ENCODE assay signal across 11 cellular contexts in genomic region chr1:197911172-197911856, GRCh38. TPM values are rescaled to one million over a fixed set of nuclear protein-coding genes. Genes with fewer than 3 reads are reported as not detected.
DNase-seq lines count a peak whose midpoint lies in the region; ATAC-seq and TF ChIP-seq lines count a peak whose summit lies in the region.
"Had no signal": no experiment of that assay in that cellular context is flagged by ENCODE, and none has a peak within 500 bp of the region (broad histone marks: within the 10 kb centered on the region; RNA-seq: fewer than 3 reads in every experiment).

No MANE protein-coding gene starts in this region.

- H3K4me3 Mint-ChIP-seq in glutamatergic neuron (ENCODE audit: unreplicated experiment) (peak overlapping the region; percentile 90), type B pancreatic cell (peak overlapping the region; percentile 84)

- peak overlapping the region; percentile 5; the same call in 1 of the 2 replicates for H3K9ac ChIP-seq in SU-DHL-6 (ENCODE audit: low read length)

- no peaks in the 10 kb centered on the region for H3K27me3 ChIP-seq in SU-DHL-6 (ENCODE audit: low read length)

- peak overlapping the region; percentile 72 for H2AFZ ChIP-seq in SU-DHL-6 (ENCODE audit: low read depth, low read length, severe bottlenecking)

- H3K79me2 ChIP-seq in SU-DHL-6 (ENCODE audit: insufficient read depth, low read length): no peaks in the 10 kb centered on the region

- DNase-seq in stimulated activated CD4-positive, alpha-beta T cell treated with anti-CD3 and anti-CD28 coated beads, Interleukin-15, amount 100 ng/mL, for 24 hours: peak; percentile 44
- DNase-seq in stimulated activated CD4-positive, alpha-beta T cell treated with anti-CD3 and anti-CD28 coated beads, Interleukin-12 subunit alpha, Interleukin-12 subunit beta, amount 100 ng/mL, for 4 hours: no peak
- DNase-seq in glutamatergic neuron: peak; percentile 53
- DNase-seq in type B pancreatic cell (ENCODE audit: extremely low spot score, unreplicated experiment): no peak
- no peak for DNase-seq in HUDEP-2 (lab: John Stamatoyannopoulos, UW; ENCODE audit: unreplicated experiment in 76 of 76)

- peaks cover 5% of the 10 kb centered on the region for H3K36me3 Mint-ChIP-seq in glutamatergic neuron (ENCODE audit: unreplicated experiment)
- peaks cover 4% of the 10 kb centered on the region for H3K36me3 Mint-ChIP-seq in type B pancreatic cell

- no peak overlapping the region for H3K4me3 ChIP-seq in SU-DHL-6 (ENCODE audit: insufficient read depth, low read length, poor library complexity, severe bottlenecking)
- H3K4me3 ChIP-seq: SJSA1 had no signal

- H3K27me3 Mint-ChIP-seq in glutamatergic neuron (ENCODE audit: unreplicated experiment) (peaks cover 38% of the 10 kb centered on the region), type B pancreatic cell (peaks cover 99% of the 10 kb centered on the region)

- no peaks in the 10 kb centered on the region for H3K9me2 ChIP-seq in SU-DHL-6 (replicated peaks; ENCODE audit: insufficient read depth, low read length)

- TF ChIP-seq CTCF in SU-DHL-6 (IDR thresholded peaks at IDR 0.05; ENCODE audit: insufficient read depth, low read length, poor library complexity, severe bottlenecking) (no peak), glutamatergic neuron (IDR thresholded peaks at IDR 0.05; ENCODE audit: partially characterized antibody, unreplicated experiment) (no peak), type B pancreatic cell (conservative IDR thresholded peaks at IDR 0.05) (no peak)

- H3K9me3 Mint-ChIP-seq in glutamatergic neuron (ENCODE audit: unreplicated experiment) (peaks cover 15% of the 10 kb centered on the region), type B pancreatic cell (peaks cover 4% of the 10 kb centered on the region)
- H3K9me3 Mint-ChIP-seq: neural crest cell had no signal

- no peaks in the 10 kb centered on the region for H3K36me3 ChIP-seq in SU-DHL-6 (ENCODE audit: low read length)
- H3K36me3 ChIP-seq: SJSA1 had no signal

- no peaks in the 10 kb centered on the region for H3F3A ChIP-seq in SU-DHL-6 (ENCODE audit: insufficient read depth)

- H4K20me1 ChIP-seq in SU-DHL-6 (ENCODE audit: low read depth, low read length): no peaks in the 10 kb centered on the region

- H3K27ac ChIP-seq in SU-DHL-6 (ENCODE audit: low read depth, low read length): no peak overlapping the region
- H3K27ac ChIP-seq: SJSA1 had no signal

- peak overlapping the region; percentile 50 for H3K4me2 ChIP-seq in SU-DHL-6 (ENCODE audit: low read depth, low read length, poor library complexity, severe bottlenecking)

- peaks cover 28% of the 10 kb centered on the region for H3K4me1 Mint-ChIP-seq in glutamatergic neuron (ENCODE audit: low read depth, unreplicated experiment)
- H3K4me1 Mint-ChIP-seq in type B pancreatic cell (ENCODE audit: unreplicated experiment): peaks cover 29% of the 10 kb centered on the region

- H3K27ac Mint-ChIP-seq in glutamatergic neuron (ENCODE audit: unreplicated experiment): peak overlapping the region; percentile 90
- H3K27ac Mint-ChIP-seq in type B pancreatic cell: no peak overlapping the region

- no peaks in the 10 kb centered on the region for H3K9me3 ChIP-seq in SU-DHL-6 (ENCODE audit: insufficient read depth, low read length)
- H3K9me3 ChIP-seq: SJSA1 had no signal

- no peak for ATAC-seq in GM21515 (IDR thresholded peaks at IDR 0.05; ENCODE audit: unreplicated experiment)
- ATAC-seq in HG02852 (IDR thresholded peaks at IDR 0.05; ENCODE audit: unreplicated experiment): no peak

RNA-seq across cellular contexts. Expression of gene LHX9, which starts 5.9 kb away (rescaled TPM):
- total RNA-seq in glutamatergic neuron (ENCODE audit: unreplicated experiment) (37.2 TPM), type B pancreatic cell (ENCODE audit: low replicate concordance) (0.31 and 1.7 TPM in 2 replicates)
- total RNA-seq: dermis microvascular lymphatic vessel endothelial cell, neural crest cell had no signal

RNA-seq across cellular contexts. Expression of gene C1orf53, which starts 8.9 kb away (rescaled TPM):
- total RNA-seq in glutamatergic neuron (ENCODE audit: unreplicated experiment) (5.9 TPM), type B pancreatic cell (ENCODE audit: low replicate concordance) (2.2 and 3.7 TPM in 2 replicates)

Comparison
In these comparisons a context has a peak if more than half of its experiments do, and no peak if none do; other contexts are left out.
1. DNase-seq: peak in stimulated activated CD4-positive, alpha-beta T cell treated with anti-CD3 and anti-CD28 coated beads, Interleukin-15, amount 100 ng/mL, for 24 hours (single experiment) and glutamatergic neuron (single experiment); none in stimulated activated CD4-positive, alpha-beta T cell treated with anti-CD3 and anti-CD28 coated beads, Interleukin-12 subunit alpha, Interleukin-12 subunit beta, amount 100 ng/mL, for 4 hours (single experiment), type B pancreatic cell (single experiment) and HUDEP-2 (0 of 76).
2. RNA of gene LHX9, which starts 5.9 kb away (total RNA-seq): 37.2 TPM in glutamatergic neuron (single experiment); 0.31 to 1.7 TPM in type B pancreatic cell; every median in the first group is over 10 times any median in the second.